Comparison of ENCODE assay signal across 17 cellular contexts in genomic region chr11:68164437-68164836, GRCh38. TPM values are rescaled to one million over a fixed set of nuclear protein-coding genes. Genes with fewer than 3 reads are reported as not detected.
DNase-seq lines count a peak whose midpoint lies in the region; ATAC-seq, FAIRE-seq and TF ChIP-seq lines count a peak whose summit lies in the region.
"Had no signal": no experiment of that assay in that cellular context is flagged by ENCODE, and none has a peak within 500 bp of the region (broad histone marks: within the 10 kb centered on the region; RNA-seq: fewer than 3 reads in every experiment).

No MANE protein-coding gene starts in this region.

- H3K27ac ChIP-seq in brain microvascular endothelial cell (no peak overlapping the region), keratinocyte (ENCODE audit: control insufficient read depth, insufficient read depth, low read length) (no peak overlapping the region), right cardiac atrium (ENCODE audit: low read length) (no peak overlapping the region), body of pancreas (no peak overlapping the region)
- H3K27ac ChIP-seq: hepatocyte, vagina had no signal

- H3K4me1 ChIP-seq in keratinocyte (ENCODE audit: control insufficient read depth, extremely low read depth, insufficient read depth, low read length) (peaks cover 12% of the 10 kb centered on the region), right cardiac atrium (ENCODE audit: control insufficient read depth, insufficient read depth, low read length) (no peaks in the 10 kb centered on the region), body of pancreas (peaks cover 6% of the 10 kb centered on the region)
- H3K4me1 ChIP-seq: vagina had no signal

- H3K4me3 ChIP-seq in brain microvascular endothelial cell (ENCODE audit: low read depth, low read length) (no peak overlapping the region), keratinocyte (ENCODE audit: control insufficient read depth in 2 of 3, extremely low read depth in 1 of 3, insufficient read depth in 2 of 3, low read depth in 1 of 3, low read length in 3 of 3) (no peak overlapping the region), right cardiac atrium (ENCODE audit: low read length) (no peak overlapping the region), body of pancreas (no peak overlapping the region)
- H3K4me3 ChIP-seq: hepatocyte, vagina had no signal

- no peak for TF ChIP-seq POLR2A in body of pancreas (IDR thresholded peaks at IDR 0.05)

- H2AFZ ChIP-seq in keratinocyte (ENCODE audit: control insufficient read depth, low read length): no peak overlapping the region
- H2AFZ ChIP-seq: hepatocyte had no signal

- H4K20me1 ChIP-seq in keratinocyte (ENCODE audit: control insufficient read depth, extremely low read depth, insufficient read depth, low read length): no peaks in the 10 kb centered on the region

- peak; percentile 82 for FAIRE-seq in keratinocyte (lab: Jason Lieb, UNC)
- FAIRE-seq: colon had no signal

- intact Hi-C loops in right cardiac atrium (cut with DNase I) (no loop called here), body of pancreas (cut with DNase I) (no loop called here)

- no peaks in the 10 kb centered on the region for H3K27me3 ChIP-seq in brain microvascular endothelial cell (replicated peaks)
- no peaks in the 10 kb centered on the region for H3K27me3 ChIP-seq in keratinocyte (ENCODE audit: control insufficient read depth, extremely low read depth, insufficient read depth, low read length)
- no peaks in the 10 kb centered on the region for H3K27me3 ChIP-seq in right cardiac atrium (ENCODE audit: control insufficient read depth, insufficient read depth)
- no peaks in the 10 kb centered on the region for H3K27me3 ChIP-seq in body of pancreas
- H3K27me3 ChIP-seq: hepatocyte, vagina had no signal

- H3K79me2 ChIP-seq in keratinocyte (ENCODE audit: control insufficient read depth, insufficient read depth, low read length): no peaks in the 10 kb centered on the region

- H3K36me3 ChIP-seq in brain microvascular endothelial cell (replicated peaks) (peaks cover 40% of the 10 kb centered on the region), keratinocyte (ENCODE audit: control insufficient read depth in 2 of 2, extremely low read depth in 1 of 2, insufficient read depth in 2 of 2, low read length in 2 of 2) (peaks cover 13 to 19% of the 10 kb centered on the region in 2 experiments), body of pancreas (replicated peaks in 1 of 2; ENCODE audit: insufficient read depth in 1 of 2, low read depth in 2 of 2) (peaks cover 6 to 10% of the 10 kb centered on the region in 2 donors)

- in situ Hi-C loops in brain microvascular endothelial cell (cut with HindIII; ENCODE audit: low pct_ligation_motif_present, low sequenced_read_pairs): no loop called here

- dilution Hi-C loops in keratinocyte (cut with MboI; ENCODE audit: extremely low pct_ligation_motif_present, low sequenced_read_pairs): no loop called here

- H3K9me3 ChIP-seq in keratinocyte (ENCODE audit: control insufficient read depth, low read depth, low read length): no peaks in the 10 kb centered on the region
- H3K9me3 ChIP-seq in right cardiac atrium (ENCODE audit: control insufficient read depth, low read length): no peaks in the 10 kb centered on the region
- H3K9me3 ChIP-seq in body of pancreas: no peaks in the 10 kb centered on the region
- H3K9me3 ChIP-seq: vagina had no signal

- no peak overlapping the region for H3K9ac ChIP-seq in keratinocyte (ENCODE audit: control insufficient read depth, extremely low read depth, insufficient read depth, low read length)

- ATAC-seq in right cardiac atrium: no peak
- no peak for ATAC-seq in GM18907 (IDR thresholded peaks at IDR 0.05; ENCODE audit: unreplicated experiment)
- ATAC-seq in body of pancreas: no peak
- ATAC-seq: left colon; stimulated activated naive B cell treated with anti-CD40 and anti-IgM and Interleukin-4, amounts not matched to agents 10 μg/mL and 1 μg/mL and 100 μg/mL, for 72 hours had no signal

- DNase-seq in AG20443 (ENCODE audit: low spot score): peak; percentile 54
- DNase-seq in HT1080 (ENCODE audit: low read depth): peak; percentile 60
- DNase-seq in brain microvascular endothelial cell: peak; percentile 24
- DNase-seq in keratinocyte (ENCODE audit: low read depth, low spot score): no peak
- DNase-seq in right cardiac atrium: no peak
- DNase-seq in body of pancreas: no peak
- DNase-seq in stimulated activated naive CD4-positive, alpha-beta T cell (lab: John Stamatoyannopoulos, UW): no peak
- DNase-seq: KBM-7; left colon; NCI-H1417 treated with DMSO at 0.1 percent for 48 hours; SHP77 treated with DMSO at 0.1 percent for 48 hours; stimulated activated naive B cell treated with anti-CD40 and anti-IgM and Interleukin-4, amounts not matched to agents 10 μg/mL and 1 μg/mL and 100 μg/mL, for 72 hours; T-helper 9 cell had no signal

- 93% methylated on average over 2 of the region's 2 CpGs for WGBS in right cardiac atrium
- 95 to 100% methylated on average over 2 of the region's 2 CpGs for WGBS in body of pancreas, 2 donors

- no peak overlapping the region for H3K4me2 ChIP-seq in keratinocyte (ENCODE audit: control insufficient read depth, extremely low read depth, insufficient read depth, low read depth, low read length)
- H3K4me2 ChIP-seq: hepatocyte had no signal

- no peak for TF ChIP-seq CTCF in brain microvascular endothelial cell (IDR thresholded peaks at IDR 0.05; ENCODE audit: low read depth, low read length, missing control alignments)
- TF ChIP-seq CTCF in keratinocyte (optimal IDR thresholded peaks at IDR 0.05 in 1 of 3, IDR thresholded peaks at IDR 0.05 in 1 of 3, conservative IDR thresholded peaks at IDR 0.05 in 1 of 3; ENCODE audit: extremely low read depth in 1 of 3, insufficient read depth in 2 of 3, low read length in 3 of 3): no peak
- no peak for TF ChIP-seq CTCF in body of pancreas (IDR thresholded peaks at IDR 0.05)

- no peaks in the 10 kb centered on the region for H3K9me1 ChIP-seq in keratinocyte (ENCODE audit: control insufficient read depth, extremely low read depth, insufficient read depth, low read length)

RNA-seq across cellular contexts. Expression of gene CHKA, which starts 43.2 kb away (rescaled TPM):
- 10.0 and 17.4 TPM in 2 replicates for total RNA-seq in HT1080 (2014; rRNA removed; shearing (Covaris generic))
- polyA plus RNA-seq in HT1080 (2015; cell fraction: cytosol; rRNA removed): 5.5 and 5.6 TPM in 2 replicates
- 19.6 and 24.2 TPM in 2 replicates for polyA plus RNA-seq in HT1080 (2015; cell fraction: nucleus; rRNA removed)
- polyA plus RNA-seq in keratinocyte: 3.8 to 7.1 TPM (median 4.5 TPM) in 3 replicates
- polyA plus RNA-seq in keratinocyte (2011; ENCODE audit: low read depth): 22.5 TPM
- polyA plus RNA-seq in keratinocyte (2011; cell fraction: cytosol; rRNA removed): 3.7 and 4.7 TPM in 2 replicates
- 9.3 and 12.0 TPM in 2 replicates for polyA plus RNA-seq in keratinocyte (2011; cell fraction: nucleus; rRNA removed)
- polyA plus RNA-seq in keratinocyte (2012; ENCODE audit: low replicate concordance): 4.1 and 4.6 TPM in 2 replicates
- 1.9 to 10.2 TPM (median 4.0 TPM) in 3 replicates for polyA minus RNA-seq in keratinocyte
- 1.9 TPM for polyA minus RNA-seq in keratinocyte (2011; cell fraction: cytosol; rRNA and poly(A)+ RNA removed)
- polyA minus RNA-seq in keratinocyte (2011; cell fraction: nucleus; rRNA and poly(A)+ RNA removed): 4.5 and 9.9 TPM in 2 replicates
- total RNA-seq in right cardiac atrium: 10 to 100 TPM in 2 of 4 donors, 1 to 10 TPM in 2; 8.7 to 11.1 (median 9.7) TPM
- polyA plus RNA-seq in right cardiac atrium: 10.9 TPM
- 10 to 100 TPM; 72.1 to 92.6 TPM for total RNA-seq in body of pancreas

RNA-seq across cellular contexts. Expression of gene KMT5B, which starts 48.7 kb away (rescaled TPM):
- total RNA-seq in HT1080 (2014; rRNA removed; shearing (Covaris generic)): 18.0 and 19.8 TPM in 2 replicates
- polyA plus RNA-seq in HT1080 (2015; cell fraction: cytosol; rRNA removed): 31.2 and 32.6 TPM in 2 replicates
- 34.9 and 38.8 TPM in 2 replicates for polyA plus RNA-seq in HT1080 (2015; cell fraction: nucleus; rRNA removed)
- polyA plus RNA-seq in keratinocyte (7.4 to 17.2 TPM (median 10.3 TPM) in 3 replicates), right cardiac atrium (14.2 TPM)
- 45.6 TPM for polyA plus RNA-seq in keratinocyte (2011; ENCODE audit: low read depth)
- polyA plus RNA-seq in keratinocyte (2011; cell fraction: cytosol; rRNA removed): 7.2 and 11.4 TPM in 2 replicates
- 16.6 and 25.2 TPM in 2 replicates for polyA plus RNA-seq in keratinocyte (2011; cell fraction: nucleus; rRNA removed)
- 18.8 and 26.8 TPM in 2 replicates for polyA plus RNA-seq in keratinocyte (2012; ENCODE audit: low replicate concordance)
- polyA minus RNA-seq in keratinocyte: 2.1 to 13.0 TPM (median 7.4 TPM) in 3 replicates
- 14.4 TPM for polyA minus RNA-seq in keratinocyte (2011; cell fraction: cytosol; rRNA and poly(A)+ RNA removed)
- polyA minus RNA-seq in keratinocyte (2011; cell fraction: nucleus; rRNA and poly(A)+ RNA removed): 11.9 and 23.3 TPM in 2 replicates
- total RNA-seq in right cardiac atrium (10 to 100 TPM; 28.2 to 31.4 (median 30.6) TPM), body of pancreas (10 to 100 TPM; 30.0 to 32.2 TPM)

Comparison
In these comparisons a context has a peak if more than half of its experiments do, and no peak if none do; other contexts are left out.
1. DNase-seq: peak in AG20443 (single experiment), HT1080 (single experiment) and brain microvascular endothelial cell (single experiment); none in keratinocyte (single experiment), right cardiac atrium (0 of 3), body of pancreas (0 of 4) and stimulated activated naive CD4-positive, alpha-beta T cell (0 of 6).